ENCODE assay signal across 15 cellular contexts in genomic region chr6:111583221-111583620, GRCh38. TPM values are rescaled to one million over a fixed set of nuclear protein-coding genes. Genes with fewer than 3 reads are reported as not detected.
DNase-seq lines count a peak whose midpoint lies in the region; ATAC-seq and TF ChIP-seq lines count a peak whose summit lies in the region.
"Had no signal": no experiment of that assay in that cellular context is flagged by ENCODE, and none has a peak within 500 bp of the region (broad histone marks: within the 10 kb centered on the region; RNA-seq: fewer than 3 reads in every experiment).

No MANE protein-coding gene starts in this region.

- intact Hi-C loops in vagina (cut with DNase I) (no loop called here), adrenal gland (cut with DNase I) (no loop called here)

- no peak overlapping the region for H3K4me3 Mint-ChIP-seq in nephron
- H3K4me3 Mint-ChIP-seq: CD8-positive, alpha-beta memory T cell had no signal

- H3K4me3 ChIP-seq in vagina: no peak overlapping the region
- H3K4me3 ChIP-seq in adrenal gland: no peak overlapping the region

- H3K4me1 ChIP-seq in vagina: peaks cover 76% of the 10 kb centered on the region
- H3K4me1 ChIP-seq in adrenal gland (replicated peaks in 1 of 2): peaks cover 15 to 46% of the 10 kb centered on the region in 2 donors
- H3K4me1 ChIP-seq: Caco-2 had no signal

- peaks cover 46% of the 10 kb centered on the region for H3K4me1 Mint-ChIP-seq in nephron

- H3K27ac Mint-ChIP-seq in nephron: peak overlapping the region in 2 of 3 experiments; percentile 52 to 74

- H3K27me3 Mint-ChIP-seq in nephron (ENCODE audit: low read depth): peaks cover 3% of the 10 kb centered on the region
- H3K27me3 Mint-ChIP-seq: CD8-positive, alpha-beta memory T cell had no signal

- peak; percentile 37 for DNase-seq in NCI-H748 (lab: John Stamatoyannopoulos, UW; ENCODE audit: unreplicated experiment)
- DNase-seq in NCI-H748 treated with DMSO at 0.1 percent for 48 hours (lab: John Stamatoyannopoulos, UW): no peak
- peak; percentile 68 for DNase-seq in NCI-H69 (lab: John Stamatoyannopoulos, UW)
- DNase-seq in vagina (ENCODE audit: extremely low spot score in 2 of 2): no peak
- no peak for DNase-seq in stimulated activated CD4-positive, alpha-beta T cell treated with anti-CD3 and anti-CD28 coated beads, Interleukin-2, amount 100 ng/mL, for 24 hours
- DNase-seq in adrenal gland: no peak
- DNase-seq: 8988T; BE2C; Caco-2; CD8-positive, alpha-beta memory T cell; DMS53; HCEC 1CT had no signal

- peak overlapping the region; percentile 64 for H3K27ac ChIP-seq in vagina
- no peak overlapping the region for H3K27ac ChIP-seq in adrenal gland

- H3K9me3 Mint-ChIP-seq in nephron: no peaks in the 10 kb centered on the region
- H3K9me3 Mint-ChIP-seq: CD8-positive, alpha-beta memory T cell had no signal

- TF ChIP-seq CTCF in nephron (IDR thresholded peaks at IDR 0.05; ENCODE audit: unreplicated experiment in 3 of 3) (no peak), vagina (IDR thresholded peaks at IDR 0.05) (no peak), adrenal gland (IDR thresholded peaks at IDR 0.05) (no peak)

- H3K36me3 Mint-ChIP-seq in nephron (ENCODE audit: low read depth): peaks cover 31% of the 10 kb centered on the region

- H3K36me3 ChIP-seq in vagina (peaks cover 0 to 13% of the 10 kb centered on the region in 2 donors), adrenal gland (replicated peaks in 1 of 2) (peaks cover 0 to 16% of the 10 kb centered on the region in 2 donors)
- H3K36me3 ChIP-seq: BE2C had no signal

- TF ChIP-seq POLR2A in vagina (IDR thresholded peaks at IDR 0.05): no peak
- TF ChIP-seq POLR2A in adrenal gland (IDR thresholded peaks at IDR 0.05): no peak

- H3K27me3 ChIP-seq in vagina (no peaks in the 10 kb centered on the region), adrenal gland (no peaks in the 10 kb centered on the region)
- H3K27me3 ChIP-seq: BE2C had no signal

- no peaks in the 10 kb centered on the region for H3K9me3 ChIP-seq in vagina
- H3K9me3 ChIP-seq in adrenal gland (replicated peaks in 1 of 3): no peaks in the 10 kb centered on the region
- H3K9me3 ChIP-seq: BE2C, Caco-2 had no signal

- WGBS in adrenal gland, 4 donors: 96 to 100% (median 98%) methylated on average over 3 of the region's 3 CpGs; no CpG with 5 or more reads in 1 of the 4 donors

- no peak for ATAC-seq in GM18867 (IDR thresholded peaks at IDR 0.05; ENCODE audit: unreplicated experiment)
- ATAC-seq: HepG2 had no signal

RNA-seq across cellular contexts. Expression of gene TRAF3IP2, which starts 22.5 kb away (rescaled TPM):
- 35.1 TPM for total RNA-seq in vagina
- total RNA-seq in adrenal gland: 10 to 100 TPM; 35.7 to 53.7 (median 46.2) TPM
- 10 to 100 TPM; 32.9 to 70.8 (median 56.9) TPM for polyA plus RNA-seq in adrenal gland

Comparison
In these comparisons a context has a peak if more than half of its experiments do, and no peak if none do; other contexts are left out.
1. DNase-seq: peak in NCI-H748 (single experiment) and NCI-H69 (single experiment); none in NCI-H748 treated with DMSO at 0.1 percent for 48 hours (single experiment), vagina (0 of 2), stimulated activated CD4-positive, alpha-beta T cell treated with anti-CD3 and anti-CD28 coated beads, Interleukin-2, amount 100 ng/mL, for 24 hours (0 of 2) and adrenal gland (0 of 7).